ENCODE assay signal across 16 cellular contexts in the genomic region with DNA sequence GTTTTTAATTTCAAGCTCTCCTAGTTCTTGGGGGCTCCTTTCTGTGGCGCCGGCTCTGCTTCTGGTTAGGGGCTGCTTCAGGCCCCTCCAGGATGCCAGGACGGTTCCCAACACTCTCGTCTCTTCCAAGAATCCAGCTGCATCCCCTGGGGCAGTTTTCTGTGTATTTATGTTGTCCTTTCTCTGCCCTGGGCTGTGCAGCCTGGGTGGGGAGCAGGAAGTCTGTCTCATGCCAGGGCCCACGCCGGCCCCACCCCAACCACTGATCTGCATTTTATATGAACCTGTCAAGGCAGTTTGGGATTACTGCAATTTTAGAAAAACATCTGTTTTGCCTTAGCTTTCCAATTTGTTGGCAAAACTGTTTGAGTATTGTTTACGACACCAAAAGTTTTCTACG. TPM values are rescaled to one million over a fixed set of nuclear protein-coding genes. Genes with fewer than 3 reads are reported as not detected.
DNase-seq lines count a peak whose midpoint lies in the region; ATAC-seq, FAIRE-seq and TF ChIP-seq lines count a peak whose summit lies in the region.
"Had no signal": no experiment of that assay in that cellular context is flagged by ENCODE, and none has a peak within 500 bp of the region (broad histone marks: within the 10 kb centered on the region; RNA-seq: fewer than 3 reads in every experiment).

No MANE protein-coding gene starts in this region.

- no peak for DNase-seq in activated naive CD4-positive, alpha-beta T cell treated with anti-CD3 and anti-CD28 coated beads, Interleukin-2, amount 10 ng/mL, durations not matched to agents 7 days and 5 days
- DNase-seq in activated naive CD4-positive, alpha-beta T cell treated with anti-CD3 and anti-CD28 coated beads, Interleukin-2, amount 50 U/mL, for 16 hours = no peak
- DNase-seq in endothelial cell of umbilical vein (ENCODE audit: low read depth, low spot score) = peak; percentile 20
- peak; percentile 35 for DNase-seq in left kidney (ENCODE audit: low read depth, low spot score)
- no peak for DNase-seq in upper lobe of left lung
- no peak for DNase-seq in D341Med (ENCODE audit: low spot score)
- DNase-seq in WTC11 (ENCODE audit: low spot score) = no peak
- DNase-seq: activated gamma-delta T cell treated with Interleukin-2 at 50 U/mL for 16 hours; DND-41; MV-4-11; stimulated activated CD4-positive, alpha-beta T cell treated with anti-CD3 and anti-CD28 coated beads, Interleukin-12 subunit alpha, Interleukin-12 subunit beta, amount 100 ng/mL, for 4 hours had no signal

- H2AFZ ChIP-seq in endothelial cell of umbilical vein (ENCODE audit: low read depth, low read length) = no peak overlapping the region

- WGBS in upper lobe of left lung, 2 donors = 67% methylated on average over 8 of the region's 8 CpGs

- POLR2A ChIA-PET in endothelial cell of umbilical vein (lab: Charles Lee) = interaction anchor here (1.7 kb wide), 1 partner anchor 15 kb away, joined by 4 read pairs; a partner anchor contains a TSS
- POLR2A ChIA-PET in WTC11 (lab: Charles Lee) = no interaction called here

- H3K4me3 ChIP-seq in endothelial cell of umbilical vein (replicated peaks in 1 of 3; ENCODE audit: insufficient read depth in 1 of 3, low read depth in 1 of 3, low read length in 3 of 3) (no peak overlapping the region), upper lobe of left lung (no peak overlapping the region)
- H3K4me3 ChIP-seq: gastrocnemius medialis had no signal

- H3K36me3 ChIP-seq in endothelial cell of umbilical vein (ENCODE audit: control insufficient read depth in 2 of 2, extremely low read depth in 1 of 2, insufficient read depth in 2 of 2, low read length in 2 of 2) = peaks cover 3 to 50% of the 10 kb centered on the region in 2 experiments
- H3K36me3 ChIP-seq in upper lobe of left lung = peaks cover 24 to 92% (median 81%) of the 10 kb centered on the region in 4 donors

- intact Hi-C loops in endothelial cell of umbilical vein (cut with micrococcal nuclease) = no loop called here

- H4K20me1 ChIP-seq in endothelial cell of umbilical vein (replicated peaks; ENCODE audit: control insufficient read depth, extremely low read depth, insufficient read depth, low read length) = no peaks in the 10 kb centered on the region

- H3K9me1 ChIP-seq in endothelial cell of umbilical vein (replicated peaks; ENCODE audit: control insufficient read depth, extremely low read depth, insufficient read depth, low read length) = no peaks in the 10 kb centered on the region

- no peak overlapping the region for H3K4me3 Mint-ChIP-seq in activated naive CD4-positive, alpha-beta T cell treated with anti-CD3 and anti-CD28 coated beads, Interleukin-2, amount 10 ng/mL, durations not matched to agents 7 days and 5 days
- no peak overlapping the region for H3K4me3 Mint-ChIP-seq in WTC11
- H3K4me3 Mint-ChIP-seq: T-helper 1 cell treated with Interleukin-12 subunit alpha and Interleukin-12 subunit beta and Interleukin-4 antibody, amounts not matched to agents 30 μg/mL and 1 μg/mL, for 36 hours had no signal

- no peak for FAIRE-seq in endothelial cell of umbilical vein (lab: Jason Lieb, UNC)
- FAIRE-seq: H54 had no signal

- H3K4me1 Mint-ChIP-seq in activated naive CD4-positive, alpha-beta T cell treated with anti-CD3 and anti-CD28 coated beads, Interleukin-2, amount 10 ng/mL, durations not matched to agents 7 days and 5 days = no peaks in the 10 kb centered on the region
- H3K4me1 Mint-ChIP-seq in WTC11 = no peaks in the 10 kb centered on the region

- peaks cover 13% of the 10 kb centered on the region for H3K79me2 ChIP-seq in endothelial cell of umbilical vein (ENCODE audit: control insufficient read depth, insufficient read depth, low read length)

- no peaks in the 10 kb centered on the region for H3K9me3 ChIP-seq in endothelial cell of umbilical vein (replicated peaks; ENCODE audit: control insufficient read depth, insufficient read depth, low read length)
- no peaks in the 10 kb centered on the region for H3K9me3 ChIP-seq in upper lobe of left lung
- H3K9me3 ChIP-seq: gastrocnemius medialis had no signal

- H3K27me3 Mint-ChIP-seq in activated naive CD4-positive, alpha-beta T cell treated with anti-CD3 and anti-CD28 coated beads, Interleukin-2, amount 10 ng/mL, durations not matched to agents 7 days and 5 days = no peaks in the 10 kb centered on the region
- no peaks in the 10 kb centered on the region for H3K27me3 Mint-ChIP-seq in WTC11 (ENCODE audit: low read depth)

- peak overlapping the region; percentile 84 for H3K27ac ChIP-seq in endothelial cell of umbilical vein (ENCODE audit: insufficient read depth, low read depth, low read length)
- peak overlapping the region in 3 of 4 donors; percentile 56 to 77 (median 69) for H3K27ac ChIP-seq in upper lobe of left lung
- H3K27ac ChIP-seq: gastrocnemius medialis had no signal

- no peaks in the 10 kb centered on the region for H3K9me3 Mint-ChIP-seq in activated naive CD4-positive, alpha-beta T cell treated with anti-CD3 and anti-CD28 coated beads, Interleukin-2, amount 10 ng/mL, durations not matched to agents 7 days and 5 days
- no peaks in the 10 kb centered on the region for H3K9me3 Mint-ChIP-seq in WTC11
- H3K9me3 Mint-ChIP-seq: T-helper 1 cell treated with Interleukin-12 subunit alpha and Interleukin-12 subunit beta and Interleukin-4 antibody, amounts not matched to agents 30 μg/mL and 1 μg/mL, for 36 hours had no signal

- H3K27ac Mint-ChIP-seq in activated naive CD4-positive, alpha-beta T cell treated with anti-CD3 and anti-CD28 coated beads, Interleukin-2, amount 10 ng/mL, durations not matched to agents 7 days and 5 days = peak overlapping the region; percentile 33
- no peak overlapping the region for H3K27ac Mint-ChIP-seq in WTC11
- H3K27ac Mint-ChIP-seq: T-helper 1 cell treated with Interleukin-12 subunit alpha and Interleukin-12 subunit beta and Interleukin-4 antibody, amounts not matched to agents 30 μg/mL and 1 μg/mL, for 36 hours had no signal

- H3K4me1 ChIP-seq in endothelial cell of umbilical vein (ENCODE audit: control insufficient read depth, extremely low read depth, insufficient read depth, low read length) (peaks cover 22% of the 10 kb centered on the region), upper lobe of left lung (peaks cover 14 to 27% (median 20%) of the 10 kb centered on the region in 4 donors)

- TF ChIP-seq POLR2A in endothelial cell of umbilical vein (IDR thresholded peaks at IDR 0.05; ENCODE audit: low read depth, low read length) = no peak
- TF ChIP-seq POLR2A in upper lobe of left lung (IDR thresholded peaks at IDR 0.05) = no peak

- peak in 1 of 2 donors; percentile 22 for ATAC-seq in upper lobe of left lung (ENCODE audit: low FRiP score in 2 of 2)
- ATAC-seq in HG03520 (IDR thresholded peaks at IDR 0.05; ENCODE audit: unreplicated experiment) = no peak
- ATAC-seq in WTC11 = no peak
- ATAC-seq: gastrocnemius medialis, left colon had no signal

- peaks cover 53% of the 10 kb centered on the region for H3K36me3 Mint-ChIP-seq in activated naive CD4-positive, alpha-beta T cell treated with anti-CD3 and anti-CD28 coated beads, Interleukin-2, amount 10 ng/mL, durations not matched to agents 7 days and 5 days
- H3K36me3 Mint-ChIP-seq in WTC11 = peaks cover 37% of the 10 kb centered on the region

- no peak overlapping the region for H3K9ac ChIP-seq in endothelial cell of umbilical vein (replicated peaks; ENCODE audit: extremely low read depth, insufficient read depth, low read length)

- no TSS peak for BruUV-seq in endothelial cell of umbilical vein (replicated peaks; lab: Mats Ljungman, UMichigan)

- no peaks in the 10 kb centered on the region for H3K27me3 ChIP-seq in endothelial cell of umbilical vein (ENCODE audit: control insufficient read depth in 2 of 2, insufficient read depth in 2 of 2, low read length in 2 of 2)
- H3K27me3 ChIP-seq in upper lobe of left lung = no peaks in the 10 kb centered on the region
- H3K27me3 ChIP-seq: gastrocnemius medialis had no signal

- CTCF ChIA-PET in activated naive CD4-positive, alpha-beta T cell treated with anti-CD3 and anti-CD28 coated beads, Interleukin-2, amount 10 ng/mL, durations not matched to agents 7 days and 5 days (lab: Charles Lee) = interaction anchor here (1.2 to 1.5 kb wide), 2 partner anchors 34 to 67 kb away, joined by 3 to 4 read pairs; no protein-coding TSS in a partner anchor
- CTCF ChIA-PET in endothelial cell of umbilical vein (lab: Charles Lee) (interaction anchor here (1.2 to 1.8 kb wide), 8 partner anchors 9 to 191 kb away, joined by 3 to 9 read pairs (median 6); no protein-coding TSS in a partner anchor), WTC11 (lab: Charles Lee) (no interaction called here)

- H3K4me2 ChIP-seq in endothelial cell of umbilical vein (ENCODE audit: insufficient read depth, low read length) = no peak overlapping the region

- TF ChIP-seq CTCF in endothelial cell of umbilical vein (IDR thresholded peaks at IDR 0.05; ENCODE audit: extremely low read depth in 1 of 2, insufficient read depth in 1 of 2, low read depth in 1 of 2, low read length in 2 of 2) (no peak), upper lobe of left lung (IDR thresholded peaks at IDR 0.05) (no peak), WTC11 (IDR thresholded peaks at IDR 0.05) (no peak)

- dilution Hi-C loops in endothelial cell of umbilical vein (cut with MboI; ENCODE audit: extremely low pct_ligation_motif_present, low sequenced_read_pairs) = no loop called here

- TF ChIP-seq EP300 in upper lobe of left lung (IDR thresholded peaks at IDR 0.05) = no peak

RNA-seq across cellular contexts. Expression of a gene that starts 14.6 kb away (rescaled TPM):
- total RNA-seq in endothelial cell of umbilical vein (155 and 165 TPM in 2 replicates), upper lobe of left lung (100 to 1,000 TPM; 142 to 483 (median 213) TPM), WTC11 (2021) (143 to 167 TPM (median 159 TPM) in 3 replicates)
- 167 and 314 TPM in 2 replicates for polyA plus RNA-seq in endothelial cell of umbilical vein
- polyA plus RNA-seq in endothelial cell of umbilical vein (2011; cell fraction: cytosol; rRNA removed) = 124 and 169 TPM in 2 replicates
- 196 and 256 TPM in 2 replicates for polyA plus RNA-seq in endothelial cell of umbilical vein (2011; cell fraction: nucleus; rRNA removed)
- 85.0 and 104 TPM in 2 replicates for polyA plus RNA-seq in endothelial cell of umbilical vein (2012)
- 116 and 118 TPM in 2 replicates for polyA minus RNA-seq in endothelial cell of umbilical vein
- 109 TPM for polyA minus RNA-seq in endothelial cell of umbilical vein (2011; cell fraction: cytosol; rRNA and poly(A)+ RNA removed)
- polyA minus RNA-seq in endothelial cell of umbilical vein (2011; cell fraction: nucleus; rRNA and poly(A)+ RNA removed) = 50.4 and 95.0 TPM in 2 replicates

RNA-seq across cellular contexts. Expression of a gene that starts 55.4 kb away (rescaled TPM):
- total RNA-seq in endothelial cell of umbilical vein (66.0 and 66.6 TPM in 2 replicates), upper lobe of left lung (100 to 1,000 TPM in 1 of 6 donors, 10 to 100 TPM in 5; 58.5 to 289 (median 73.0) TPM), WTC11 (2021) (66.9 to 86.9 TPM (median 79.8 TPM) in 3 replicates)
- 108 and 116 TPM in 2 replicates for polyA plus RNA-seq in endothelial cell of umbilical vein
- polyA plus RNA-seq in endothelial cell of umbilical vein (2011; cell fraction: cytosol; rRNA removed) = 76.2 and 86.7 TPM in 2 replicates
- polyA plus RNA-seq in endothelial cell of umbilical vein (2011; cell fraction: nucleus; rRNA removed) = 147 and 154 TPM in 2 replicates
- 44.7 and 52.0 TPM in 2 replicates for polyA plus RNA-seq in endothelial cell of umbilical vein (2012)
- polyA minus RNA-seq in endothelial cell of umbilical vein = 59.6 and 76.9 TPM in 2 replicates
- polyA minus RNA-seq in endothelial cell of umbilical vein (2011; cell fraction: cytosol; rRNA and poly(A)+ RNA removed) = 33.8 TPM
- polyA minus RNA-seq in endothelial cell of umbilical vein (2011; cell fraction: nucleus; rRNA and poly(A)+ RNA removed) = 40.5 and 65.3 TPM in 2 replicates

Comparison
In these comparisons a context has a peak if more than half of its experiments do, and no peak if none do; other contexts are left out.
1. DNase-seq: peak in endothelial cell of umbilical vein (single experiment) and left kidney (single experiment); none in activated naive CD4-positive, alpha-beta T cell treated with anti-CD3 and anti-CD28 coated beads, Interleukin-2, amount 10 ng/mL, durations not matched to agents 7 days and 5 days (single experiment), activated naive CD4-positive, alpha-beta T cell treated with anti-CD3 and anti-CD28 coated beads, Interleukin-2, amount 50 U/mL, for 16 hours (single experiment), upper lobe of left lung (0 of 2), D341Med (single experiment) and WTC11 (single experiment).